Comparison of ENCODE assay signal across 9 cellular contexts in the genomic region with DNA sequence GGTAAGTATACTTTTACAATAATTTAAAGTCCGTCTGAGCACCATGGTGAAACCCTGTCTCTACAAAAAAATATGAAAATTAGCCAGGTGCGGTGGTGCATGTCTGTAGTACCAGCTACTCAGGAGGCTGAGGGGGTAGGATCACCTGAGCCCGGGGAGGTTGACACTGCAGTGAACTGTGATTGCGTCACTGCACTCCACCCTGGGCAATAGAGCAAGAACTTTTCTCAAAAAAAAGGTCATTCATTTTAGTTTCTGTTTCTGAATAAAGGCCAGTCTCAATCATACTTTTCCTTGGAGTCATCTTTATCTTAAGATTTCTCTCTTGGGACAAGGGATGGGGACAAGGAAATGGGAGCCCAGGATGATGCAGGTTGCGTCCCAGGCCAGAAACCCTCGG. TPM values are rescaled to one million over a fixed set of nuclear protein-coding genes. Genes with fewer than 3 reads are reported as not detected.
DNase-seq lines count a peak whose midpoint lies in the region; ATAC-seq and TF ChIP-seq lines count a peak whose summit lies in the region.
"Had no signal": no experiment of that assay in that cellular context is flagged by ENCODE, and none has a peak within 500 bp of the region (broad histone marks: within the 10 kb centered on the region; RNA-seq: fewer than 3 reads in every experiment).

No MANE protein-coding gene starts in this region.

- H3K27ac ChIP-seq in SU-DHL-6 (ENCODE audit: low read depth, low read length) = peak overlapping the region; percentile 97
- peak overlapping the region; percentile 10 to 80 (median 78) for H3K27ac ChIP-seq in right lobe of liver
- H3K27ac ChIP-seq: body of pancreas had no signal

- peak; percentile 59 for ATAC-seq in GM18502 (IDR thresholded peaks at IDR 0.05; ENCODE audit: poor library complexity, unreplicated experiment)
- peak; percentile 58 for ATAC-seq in GM21529 (IDR thresholded peaks at IDR 0.05; ENCODE audit: unreplicated experiment)
- peak; percentile 90 to 94 (median 91) for ATAC-seq in right lobe of liver
- no peak for ATAC-seq in HG03571 (IDR thresholded peaks at IDR 0.05; ENCODE audit: unreplicated experiment)
- ATAC-seq: body of pancreas had no signal

- peak overlapping the region; percentile 84 for H3K4me2 ChIP-seq in SU-DHL-6 (ENCODE audit: low read depth, low read length, poor library complexity, severe bottlenecking)

- H3K4me1 ChIP-seq in right lobe of liver = peaks cover 0 to 24% (median 9%) of the 10 kb centered on the region in 4 donors
- H3K4me1 ChIP-seq: body of pancreas had no signal

- DNase-seq in right lobe of liver (peak; percentile 79 to 87 (median 86)), GM03348 (ENCODE audit: low spot score) (no peak), NCI-H2029 treated with DMSO at 0.1 percent for 48 hours (lab: John Stamatoyannopoulos, UW) (no peak), NCI-H2227 treated with DMSO at 0.1 percent for 48 hours (lab: John Stamatoyannopoulos, UW) (no peak)
- DNase-seq: body of pancreas had no signal

- peaks cover 30% of the 10 kb centered on the region for H3K36me3 ChIP-seq in SU-DHL-6 (ENCODE audit: low read length)
- peaks cover 4 to 24% (median 6%) of the 10 kb centered on the region in 4 donors for H3K36me3 ChIP-seq in right lobe of liver

- H2AFZ ChIP-seq in SU-DHL-6 (ENCODE audit: low read depth, low read length, severe bottlenecking) = no peak overlapping the region

- WGBS in right lobe of liver (ENCODE audit: insufficient coverage, low coverage, low lambda C conversion rate, missing lambda C conversion rate) = 48% methylated on average over 6 of the region's 6 CpGs

- H4K20me1 ChIP-seq in SU-DHL-6 (ENCODE audit: low read depth, low read length) = no peaks in the 10 kb centered on the region; the same call in 1 of the 2 replicates

- H3K9ac ChIP-seq in SU-DHL-6 (ENCODE audit: low read length) = peak overlapping the region; percentile 48

- peaks cover 51% of the 10 kb centered on the region for H3F3A ChIP-seq in SU-DHL-6 (ENCODE audit: insufficient read depth)

- H3K9me3 ChIP-seq in SU-DHL-6 (ENCODE audit: insufficient read depth, low read length) (no peaks in the 10 kb centered on the region), right lobe of liver (no peaks in the 10 kb centered on the region)
- H3K9me3 ChIP-seq: body of pancreas had no signal

- no peaks in the 10 kb centered on the region for H3K9me2 ChIP-seq in SU-DHL-6 (replicated peaks; ENCODE audit: insufficient read depth, low read length)

- H3K4me3 ChIP-seq in SU-DHL-6 (ENCODE audit: insufficient read depth, low read length, poor library complexity, severe bottlenecking) (peak overlapping the region; percentile 44), right lobe of liver (no peak overlapping the region)
- H3K4me3 ChIP-seq: body of pancreas had no signal

- intact Hi-C loops in right lobe of liver (cut with DNase I) = no loop called here

- H3K27me3 ChIP-seq in SU-DHL-6 (ENCODE audit: low read length) (no peaks in the 10 kb centered on the region), right lobe of liver (no peaks in the 10 kb centered on the region)
- H3K27me3 ChIP-seq: body of pancreas had no signal

- TF ChIP-seq POLR2A in right lobe of liver (IDR thresholded peaks at IDR 0.05) = no peak

- H3K79me2 ChIP-seq in SU-DHL-6 (ENCODE audit: insufficient read depth, low read length) = peaks cover 81% of the 10 kb centered on the region

- TF ChIP-seq CTCF in SU-DHL-6 (IDR thresholded peaks at IDR 0.05; ENCODE audit: insufficient read depth, low read length, poor library complexity, severe bottlenecking) (no peak), right lobe of liver (IDR thresholded peaks at IDR 0.05) (no peak)

RNA-seq across cellular contexts. Expression of a gene that starts 12.9 kb away (rescaled TPM):
- total RNA-seq in right lobe of liver = 10 to 100 TPM; 14.4 to 33.7 (median 24.6) TPM

RNA-seq across cellular contexts. Expression of a gene that starts 16.0 kb away (rescaled TPM):
- 10 to 100 TPM; 13.3 to 24.8 (median 16.8) TPM for total RNA-seq in right lobe of liver

RNA-seq across cellular contexts. Expression of a gene that starts 36.2 kb away (rescaled TPM):
- 10 to 100 TPM in 1 of 6 experiments, 1 to 10 TPM in 5; 3.0 to 10.1 (median 6.4) TPM for total RNA-seq in right lobe of liver

Comparison
In these comparisons a context has a peak if more than half of its experiments do, and no peak if none do; other contexts are left out.
1. DNase-seq: peak in right lobe of liver (3 of 3); none in GM03348 (single experiment), NCI-H2029 treated with DMSO at 0.1 percent for 48 hours (single experiment) and NCI-H2227 treated with DMSO at 0.1 percent for 48 hours (single experiment).